13 cellular contexts compared by ENCODE assay signal in genomic region chr3:30690199-30690598, GRCh38.
DNase-seq lines count a peak whose midpoint lies in the region; ATAC-seq and TF ChIP-seq lines count a peak whose summit lies in the region.
"Had no signal": no experiment of that assay in that cellular context is flagged by ENCODE, and none has a peak within 500 bp of the region (broad histone marks: within the 10 kb centered on the region; RNA-seq: fewer than 3 reads in every experiment).

No MANE protein-coding gene starts in this region.

- H3K9me3 Mint-ChIP-seq in activated naive CD4-positive, alpha-beta T cell treated with anti-CD3 and anti-CD28 coated beads, Interleukin-2, amount 50 U/mL, for 24 hours, result no peaks in the 10 kb centered on the region
- no peaks in the 10 kb centered on the region for H3K9me3 Mint-ChIP-seq in activated CD4-positive, alpha-beta memory T cell treated with anti-CD3 and anti-CD28 coated beads for 36 hours
- H3K9me3 Mint-ChIP-seq in glutamatergic neuron (ENCODE audit: unreplicated experiment), result no peaks in the 10 kb centered on the region
- H3K9me3 Mint-ChIP-seq in activated T-helper 2 cell treated with anti-CD3 and anti-CD28 coated beads, Interferon-gamma antibody, Interleukin-2, Interleukin-4, amounts not matched to agents 10 μg/mL and 5 μg/mL and 100 μg/mL, durations not matched to agents 14 hours and 24 hours and 36 hours, result no peaks in the 10 kb centered on the region

- ATAC-seq in thoracic aorta (ENCODE audit: insufficient number of reproducible peaks, low FRiP score, low read depth) (no peak), HG03025 (IDR thresholded peaks at IDR 0.05; ENCODE audit: low FRiP score, unreplicated experiment) (no peak)
- ATAC-seq: heart left ventricle had no signal

- H3K27me3 Mint-ChIP-seq in activated naive CD4-positive, alpha-beta T cell treated with anti-CD3 and anti-CD28 coated beads, Interleukin-2, amount 50 U/mL, for 24 hours, result no peaks in the 10 kb centered on the region
- H3K27me3 Mint-ChIP-seq in activated CD4-positive, alpha-beta memory T cell treated with anti-CD3 and anti-CD28 coated beads for 36 hours, result no peaks in the 10 kb centered on the region
- H3K27me3 Mint-ChIP-seq in glutamatergic neuron (ENCODE audit: unreplicated experiment), result no peaks in the 10 kb centered on the region
- H3K27me3 Mint-ChIP-seq in activated T-helper 2 cell treated with anti-CD3 and anti-CD28 coated beads, Interferon-gamma antibody, Interleukin-2, Interleukin-4, amounts not matched to agents 10 μg/mL and 5 μg/mL and 100 μg/mL, durations not matched to agents 14 hours and 24 hours and 36 hours (ENCODE audit: low read depth), result no peaks in the 10 kb centered on the region

- CTCF ChIA-PET in activated CD4-positive, alpha-beta memory T cell treated with anti-CD3 and anti-CD28 coated beads for 36 hours (lab: Charles Lee), result no interaction called here

- H3K27ac ChIP-seq in layer of hippocampus (ENCODE audit: low read depth, low read length), result peak overlapping the region; percentile 30
- H3K27ac ChIP-seq in thoracic aorta, result peak overlapping the region; percentile 49 to 85

- no peak overlapping the region for H3K4me3 Mint-ChIP-seq in activated naive CD4-positive, alpha-beta T cell treated with anti-CD3 and anti-CD28 coated beads, Interleukin-2, amount 50 U/mL, for 24 hours
- H3K4me3 Mint-ChIP-seq in activated CD4-positive, alpha-beta memory T cell treated with anti-CD3 and anti-CD28 coated beads for 36 hours, result no peak overlapping the region
- no peak overlapping the region for H3K4me3 Mint-ChIP-seq in glutamatergic neuron (ENCODE audit: unreplicated experiment)
- no peak overlapping the region for H3K4me3 Mint-ChIP-seq in activated T-helper 2 cell treated with anti-CD3 and anti-CD28 coated beads, Interferon-gamma antibody, Interleukin-2, Interleukin-4, amounts not matched to agents 10 μg/mL and 5 μg/mL and 100 μg/mL, durations not matched to agents 14 hours and 24 hours and 36 hours (ENCODE audit: low read depth)

- no peak overlapping the region for H3K4me3 ChIP-seq in thoracic aorta
- H3K4me3 ChIP-seq: GM23248, heart left ventricle had no signal

- peaks cover 91% of the 10 kb centered on the region for H3K4me1 Mint-ChIP-seq in activated naive CD4-positive, alpha-beta T cell treated with anti-CD3 and anti-CD28 coated beads, Interleukin-2, amount 50 U/mL, for 24 hours
- H3K4me1 Mint-ChIP-seq in activated CD4-positive, alpha-beta memory T cell treated with anti-CD3 and anti-CD28 coated beads for 36 hours (ENCODE audit: low read depth), result peaks cover 69% of the 10 kb centered on the region
- H3K4me1 Mint-ChIP-seq in glutamatergic neuron (ENCODE audit: low read depth, unreplicated experiment), result peaks cover 16% of the 10 kb centered on the region
- H3K4me1 Mint-ChIP-seq in activated T-helper 2 cell treated with anti-CD3 and anti-CD28 coated beads, Interferon-gamma antibody, Interleukin-2, Interleukin-4, amounts not matched to agents 10 μg/mL and 5 μg/mL and 100 μg/mL, durations not matched to agents 14 hours and 24 hours and 36 hours (ENCODE audit: low read depth), result peaks cover 50% of the 10 kb centered on the region

- intact Hi-C loops in activated CD4-positive, alpha-beta memory T cell treated with anti-CD3 and anti-CD28 coated beads for 36 hours (cut with micrococcal nuclease), result loop anchor here (5.0 kb wide), 3 partner anchors 33 to 493 kb away; no protein-coding TSS in a partner anchor
- intact Hi-C loops in activated T-helper 2 cell treated with anti-CD3 and anti-CD28 coated beads, Interferon-gamma antibody, Interleukin-2, Interleukin-4, amounts not matched to agents 10 μg/mL and 5 μg/mL and 100 μg/mL, durations not matched to agents 14 hours and 24 hours and 36 hours (cut with micrococcal nuclease), result loop anchor here (5.0 kb wide), 1 partner anchor 343 kb away; no protein-coding TSS in a partner anchor

- H3K36me3 ChIP-seq in thoracic aorta, result peaks cover 17% of the 10 kb centered on the region

- no peak for DNase-seq in activated naive CD4-positive, alpha-beta T cell treated with Interleukin-2 at 50 U/mL for 16 hours
- no peak for DNase-seq in activated CD4-positive, alpha-beta memory T cell treated with anti-CD3 and anti-CD28 coated beads for 36 hours
- DNase-seq in thoracic aorta (ENCODE audit: low spot score) (no peak), glutamatergic neuron (no peak)
- no peak for DNase-seq in activated T-helper 2 cell treated with anti-CD3 and anti-CD28 coated beads, Interferon-gamma antibody, Interleukin-2, Interleukin-4, amounts not matched to agents 10 μg/mL and 5 μg/mL and 100 μg/mL, durations not matched to agents 14 hours and 24 hours and 36 hours (ENCODE audit: low spot score)
- DNase-seq: activated CD4-positive, CD25-positive, alpha-beta regulatory T cell; activated effector memory CD4-positive, alpha-beta T cell treated with Interleukin-2 at 50 U/mL for 16 hours; GM23248; heart left ventricle; left ventricle myocardium superior had no signal

- H3K27me3 ChIP-seq in layer of hippocampus (ENCODE audit: control insufficient read depth, insufficient read depth, low read length) (no peaks in the 10 kb centered on the region), thoracic aorta (replicated peaks; ENCODE audit: insufficient read depth) (no peaks in the 10 kb centered on the region)
- H3K27me3 ChIP-seq: heart left ventricle had no signal

- POLR2A ChIA-PET in activated CD4-positive, alpha-beta memory T cell treated with anti-CD3 and anti-CD28 coated beads for 36 hours (lab: Charles Lee), result no interaction called here

- TF ChIP-seq CTCF in thoracic aorta (IDR thresholded peaks at IDR 0.05) (no peak), glutamatergic neuron (IDR thresholded peaks at IDR 0.05; ENCODE audit: partially characterized antibody, unreplicated experiment) (no peak)

- H3K4me1 ChIP-seq in thoracic aorta (ENCODE audit: control insufficient read depth in 1 of 2, low read depth in 2 of 2), result peaks cover 28 to 82% of the 10 kb centered on the region in 2 donors

- H3K27ac Mint-ChIP-seq in activated naive CD4-positive, alpha-beta T cell treated with anti-CD3 and anti-CD28 coated beads, Interleukin-2, amount 50 U/mL, for 24 hours, result peak overlapping the region; percentile 83
- H3K27ac Mint-ChIP-seq in activated CD4-positive, alpha-beta memory T cell treated with anti-CD3 and anti-CD28 coated beads for 36 hours, result peak overlapping the region; percentile 1
- no peak overlapping the region for H3K27ac Mint-ChIP-seq in glutamatergic neuron (ENCODE audit: unreplicated experiment)
- H3K27ac Mint-ChIP-seq in activated T-helper 2 cell treated with anti-CD3 and anti-CD28 coated beads, Interferon-gamma antibody, Interleukin-2, Interleukin-4, amounts not matched to agents 10 μg/mL and 5 μg/mL and 100 μg/mL, durations not matched to agents 14 hours and 24 hours and 36 hours, result no peak overlapping the region

- H3K9me3 ChIP-seq in thoracic aorta, result no peaks in the 10 kb centered on the region
- H3K9me3 ChIP-seq: heart left ventricle had no signal

- H3K36me3 Mint-ChIP-seq in activated naive CD4-positive, alpha-beta T cell treated with anti-CD3 and anti-CD28 coated beads, Interleukin-2, amount 50 U/mL, for 24 hours, result peaks cover 55% of the 10 kb centered on the region
- H3K36me3 Mint-ChIP-seq in activated CD4-positive, alpha-beta memory T cell treated with anti-CD3 and anti-CD28 coated beads for 36 hours, result peaks cover 68% of the 10 kb centered on the region
- H3K36me3 Mint-ChIP-seq in glutamatergic neuron (ENCODE audit: unreplicated experiment), result no peaks in the 10 kb centered on the region
- H3K36me3 Mint-ChIP-seq in activated T-helper 2 cell treated with anti-CD3 and anti-CD28 coated beads, Interferon-gamma antibody, Interleukin-2, Interleukin-4, amounts not matched to agents 10 μg/mL and 5 μg/mL and 100 μg/mL, durations not matched to agents 14 hours and 24 hours and 36 hours (ENCODE audit: low read depth), result peaks cover 87% of the 10 kb centered on the region

Comparison
In these comparisons a context has a peak if more than half of its experiments do, and no peak if none do; other contexts are left out.
1. H3K27ac Mint-ChIP-seq: peak in activated naive CD4-positive, alpha-beta T cell treated with anti-CD3 and anti-CD28 coated beads, Interleukin-2, amount 50 U/mL, for 24 hours (single experiment) and activated CD4-positive, alpha-beta memory T cell treated with anti-CD3 and anti-CD28 coated beads for 36 hours (single experiment); none in glutamatergic neuron (single experiment) and activated T-helper 2 cell treated with anti-CD3 and anti-CD28 coated beads, Interferon-gamma antibody, Interleukin-2, Interleukin-4, amounts not matched to agents 10 μg/mL and 5 μg/mL and 100 μg/mL, durations not matched to agents 14 hours and 24 hours and 36 hours (single experiment).